In the genomic region with DNA sequence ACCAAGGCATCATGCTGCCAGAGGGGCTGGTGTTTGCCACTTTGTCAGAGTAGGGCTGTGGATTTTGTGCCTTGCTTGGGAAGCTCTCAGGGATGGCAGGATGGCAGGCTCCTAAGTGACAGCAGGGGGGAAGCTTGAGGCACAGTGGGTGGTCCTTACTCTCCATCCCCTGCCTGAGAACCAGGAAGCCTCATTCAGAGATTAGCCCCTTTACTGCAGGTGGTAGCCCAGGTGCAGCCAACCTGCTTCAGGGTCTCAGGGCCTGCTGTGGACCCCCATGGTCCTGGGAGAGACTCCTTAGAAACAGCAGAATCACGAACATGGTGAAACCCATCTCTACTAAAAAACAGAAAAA, we compare ENCODE assay signal across 10 cellular contexts. TPM values are rescaled to one million over a fixed set of nuclear protein-coding genes. Genes with fewer than 3 reads are reported as not detected.
DNase-seq lines count a peak whose midpoint lies in the region; ATAC-seq, FAIRE-seq and TF ChIP-seq lines count a peak whose summit lies in the region.
"Had no signal": no experiment of that assay in that cellular context is flagged by ENCODE, and none has a peak within 500 bp of the region (broad histone marks: within the 10 kb centered on the region; RNA-seq: fewer than 3 reads in every experiment).

No MANE protein-coding gene starts in this region.

- peak overlapping the region; percentile 28 for H3K27ac ChIP-seq in keratinocyte (ENCODE audit: control insufficient read depth, insufficient read depth, low read length)
- H3K27ac ChIP-seq in thoracic aorta, result peak overlapping the region; percentile 31 to 50

- no peak overlapping the region for H3K4me2 ChIP-seq in keratinocyte (ENCODE audit: control insufficient read depth, extremely low read depth, insufficient read depth, low read depth, low read length)

- peaks cover 42% of the 10 kb centered on the region for H3K4me1 Mint-ChIP-seq in activated T-cell treated with anti-CD3 and anti-CD28 coated beads, Interleukin-2, amount 50 U/mL, for 72 hours (ENCODE audit: low read depth)
- H3K4me1 Mint-ChIP-seq in activated T-helper 2 cell treated with anti-CD3 and anti-CD28 coated beads, Interferon-gamma antibody, Interleukin-2, Interleukin-4, amounts not matched to agents 10 μg/mL and 5 μg/mL and 100 μg/mL, durations not matched to agents 14 hours and 24 hours and 36 hours (ENCODE audit: low read depth), result peaks cover 36% of the 10 kb centered on the region

- H3K79me2 ChIP-seq in keratinocyte (ENCODE audit: control insufficient read depth, insufficient read depth, low read length), result peaks cover 35% of the 10 kb centered on the region

- intact Hi-C loops in activated T-helper 2 cell treated with anti-CD3 and anti-CD28 coated beads, Interferon-gamma antibody, Interleukin-2, Interleukin-4, amounts not matched to agents 10 μg/mL and 5 μg/mL and 100 μg/mL, durations not matched to agents 14 hours and 24 hours and 36 hours (cut with micrococcal nuclease), result no loop called here
- intact Hi-C loops in posterior vena cava (cut with DNase I), result no loop called here

- H3K4me3 Mint-ChIP-seq in activated T-cell treated with anti-CD3 and anti-CD28 coated beads, Interleukin-2, amount 50 U/mL, for 72 hours, result peak overlapping the region in 1 of 2 donors; percentile 19
- no peak overlapping the region for H3K4me3 Mint-ChIP-seq in activated T-helper 2 cell treated with anti-CD3 and anti-CD28 coated beads, Interferon-gamma antibody, Interleukin-2, Interleukin-4, amounts not matched to agents 10 μg/mL and 5 μg/mL and 100 μg/mL, durations not matched to agents 14 hours and 24 hours and 36 hours (ENCODE audit: low read depth)

- peak overlapping the region; percentile 91 for H3K27ac Mint-ChIP-seq in activated T-cell treated with anti-CD3 and anti-CD28 coated beads, Interleukin-2, amount 50 U/mL, for 72 hours
- H3K27ac Mint-ChIP-seq in activated T-helper 2 cell treated with anti-CD3 and anti-CD28 coated beads, Interferon-gamma antibody, Interleukin-2, Interleukin-4, amounts not matched to agents 10 μg/mL and 5 μg/mL and 100 μg/mL, durations not matched to agents 14 hours and 24 hours and 36 hours, result peak overlapping the region; percentile 91

- no peak overlapping the region for H3K4me3 ChIP-seq in keratinocyte (ENCODE audit: control insufficient read depth in 2 of 3, extremely low read depth in 1 of 3, insufficient read depth in 2 of 3, low read depth in 1 of 3, low read length in 3 of 3)
- no peak overlapping the region for H3K4me3 ChIP-seq in thoracic aorta

- peaks cover 2 to 8% of the 10 kb centered on the region in 2 donors for H3K36me3 Mint-ChIP-seq in activated T-cell treated with anti-CD3 and anti-CD28 coated beads, Interleukin-2, amount 50 U/mL, for 72 hours (ENCODE audit: insufficient read depth in 2 of 2)
- peaks cover 57% of the 10 kb centered on the region for H3K36me3 Mint-ChIP-seq in activated T-helper 2 cell treated with anti-CD3 and anti-CD28 coated beads, Interferon-gamma antibody, Interleukin-2, Interleukin-4, amounts not matched to agents 10 μg/mL and 5 μg/mL and 100 μg/mL, durations not matched to agents 14 hours and 24 hours and 36 hours (ENCODE audit: low read depth)

- H3K9me3 ChIP-seq in keratinocyte (ENCODE audit: control insufficient read depth, low read depth, low read length), result no peaks in the 10 kb centered on the region
- no peaks in the 10 kb centered on the region for H3K9me3 ChIP-seq in thoracic aorta

- no peak for TF ChIP-seq CTCF in keratinocyte (optimal IDR thresholded peaks at IDR 0.05 in 1 of 3, IDR thresholded peaks at IDR 0.05 in 1 of 3, conservative IDR thresholded peaks at IDR 0.05 in 1 of 3; ENCODE audit: extremely low read depth in 1 of 3, insufficient read depth in 2 of 3, low read length in 3 of 3)
- TF ChIP-seq CTCF in thoracic aorta (IDR thresholded peaks at IDR 0.05), result no peak

- H3K27me3 ChIP-seq in keratinocyte (ENCODE audit: control insufficient read depth, extremely low read depth, insufficient read depth, low read length) (no peaks in the 10 kb centered on the region), thoracic aorta (replicated peaks; ENCODE audit: insufficient read depth) (no peaks in the 10 kb centered on the region)

- H3K9me1 ChIP-seq in keratinocyte (ENCODE audit: control insufficient read depth, extremely low read depth, insufficient read depth, low read length), result peaks cover 3% of the 10 kb centered on the region

- peaks cover 11 to 17% of the 10 kb centered on the region in 2 experiments for H3K36me3 ChIP-seq in keratinocyte (ENCODE audit: control insufficient read depth in 2 of 2, extremely low read depth in 1 of 2, insufficient read depth in 2 of 2, low read length in 2 of 2)
- H3K36me3 ChIP-seq in thoracic aorta, result no peaks in the 10 kb centered on the region

- dilution Hi-C loops in keratinocyte (cut with MboI; ENCODE audit: extremely low pct_ligation_motif_present, low sequenced_read_pairs), result no loop called here

- no peaks in the 10 kb centered on the region for H3K27me3 Mint-ChIP-seq in activated T-cell treated with anti-CD3 and anti-CD28 coated beads, Interleukin-2, amount 50 U/mL, for 72 hours (ENCODE audit: low read depth)
- H3K27me3 Mint-ChIP-seq in activated T-helper 2 cell treated with anti-CD3 and anti-CD28 coated beads, Interferon-gamma antibody, Interleukin-2, Interleukin-4, amounts not matched to agents 10 μg/mL and 5 μg/mL and 100 μg/mL, durations not matched to agents 14 hours and 24 hours and 36 hours (ENCODE audit: low read depth), result no peaks in the 10 kb centered on the region

- ATAC-seq in activated T-cell treated with anti-CD3 and anti-CD28 coated beads, Interleukin-2, amount 50 U/mL, for 72 hours (replicated peaks in 1 of 2), result no peak
- no peak for ATAC-seq in thoracic aorta (ENCODE audit: insufficient number of reproducible peaks, low FRiP score, low read depth)

- no peaks in the 10 kb centered on the region for H3K9me3 Mint-ChIP-seq in activated T-cell treated with anti-CD3 and anti-CD28 coated beads, Interleukin-2, amount 50 U/mL, for 72 hours
- H3K9me3 Mint-ChIP-seq in activated T-helper 2 cell treated with anti-CD3 and anti-CD28 coated beads, Interferon-gamma antibody, Interleukin-2, Interleukin-4, amounts not matched to agents 10 μg/mL and 5 μg/mL and 100 μg/mL, durations not matched to agents 14 hours and 24 hours and 36 hours, result no peaks in the 10 kb centered on the region

- H2AFZ ChIP-seq in keratinocyte (ENCODE audit: control insufficient read depth, low read length), result no peak overlapping the region

- no peak overlapping the region for H3K9ac ChIP-seq in keratinocyte (ENCODE audit: control insufficient read depth, extremely low read depth, insufficient read depth, low read length)

- DNase-seq in activated T-cell treated with anti-CD3 and anti-CD28 coated beads, Interleukin-2, amount 50 U/mL, for 72 hours, result no peak
- no peak for DNase-seq in activated T-cell treated with anti-CD3 and anti-CD28 coated beads, Interleukin-2, amount 50 U/mL, for 1 hour
- DNase-seq in activated T-helper 2 cell treated with anti-CD3 and anti-CD28 coated beads, Interferon-gamma antibody, Interleukin-2, Interleukin-4, amounts not matched to agents 10 μg/mL and 5 μg/mL and 100 μg/mL, durations not matched to agents 14 hours and 24 hours and 36 hours (ENCODE audit: low spot score), result no peak
- no peak for DNase-seq in keratinocyte (ENCODE audit: low read depth, low spot score)
- no peak for DNase-seq in thoracic aorta (ENCODE audit: low spot score)
- DNase-seq in UCSD-AML1 (lab: John Stamatoyannopoulos, UW; ENCODE audit: unreplicated experiment), result no peak
- DNase-seq in posterior vena cava (ENCODE audit: low spot score), result no peak
- DNase-seq in GM12892 (ENCODE audit: insufficient read length), result no peak
- DNase-seq: C1 segment of cervical spinal cord had no signal

- H4K20me1 ChIP-seq in keratinocyte (ENCODE audit: control insufficient read depth, extremely low read depth, insufficient read depth, low read length), result no peaks in the 10 kb centered on the region

- FAIRE-seq in keratinocyte (lab: Jason Lieb, UNC) (no peak), GM12892 (lab: Jason Lieb, UNC) (no peak)
- FAIRE-seq: H54 had no signal

- no peak for TF ChIP-seq POLR2A in GM12892 (IDR thresholded peaks at IDR 0.05; ENCODE audit: low read depth, low read length)

- H3K4me1 ChIP-seq in keratinocyte (ENCODE audit: control insufficient read depth, extremely low read depth, insufficient read depth, low read length) (peaks cover 21% of the 10 kb centered on the region), thoracic aorta (ENCODE audit: control insufficient read depth in 1 of 2, low read depth in 2 of 2) (peaks cover 26 to 58% of the 10 kb centered on the region in 2 donors)

RNA-seq across cellular contexts. Expression of gene ST3GAL4, which starts 8.9 kb away (rescaled TPM):
- 10 to 100 TPM; 10.9 to 12.1 TPM for total RNA-seq in activated T-cell treated with anti-CD3 and anti-CD28 coated beads, Interleukin-2, amount 50 U/mL, for 72 hours
- 12.4 and 14.4 TPM in 2 replicates for total RNA-seq in activated T-helper 2 cell treated with anti-CD3 and anti-CD28 coated beads, Interferon-gamma antibody, Interleukin-2, Interleukin-4, amounts not matched to agents 10 μg/mL and 5 μg/mL and 100 μg/mL, durations not matched to agents 14 hours and 24 hours and 36 hours
- 23.2 to 38.9 TPM (median 24.6 TPM) in 3 replicates for polyA plus RNA-seq in keratinocyte
- polyA plus RNA-seq in keratinocyte (2011; ENCODE audit: low read depth), result 4.4 TPM
- polyA plus RNA-seq in keratinocyte (2011; cell fraction: cytosol; rRNA removed), result 28.3 and 29.2 TPM in 2 replicates
- 17.5 and 18.9 TPM in 2 replicates for polyA plus RNA-seq in keratinocyte (2011; cell fraction: nucleus; rRNA removed)
- polyA plus RNA-seq in keratinocyte (2012; ENCODE audit: low replicate concordance), result 11.6 and 27.8 TPM in 2 replicates
- 11.4 to 49.8 TPM (median 17.7 TPM) in 3 replicates for polyA minus RNA-seq in keratinocyte
- polyA minus RNA-seq in keratinocyte (2011; cell fraction: cytosol; rRNA and poly(A)+ RNA removed), result 13.0 TPM
- 5.6 and 9.4 TPM in 2 replicates for polyA minus RNA-seq in keratinocyte (2011; cell fraction: nucleus; rRNA and poly(A)+ RNA removed)
- total RNA-seq in thoracic aorta, result 10 to 100 TPM; 27.7 to 98.0 TPM
- total RNA-seq in posterior vena cava, result 10 to 100 TPM; 36.8 to 44.6 TPM
- 4.3 TPM for polyA plus RNA-seq in GM12892 (2012; ENCODE audit: missing spikeins)

RNA-seq across cellular contexts. Expression of gene DCPS, which starts 42.7 kb away (rescaled TPM):
- 10 to 100 TPM; 33.9 to 37.7 TPM for total RNA-seq in activated T-cell treated with anti-CD3 and anti-CD28 coated beads, Interleukin-2, amount 50 U/mL, for 72 hours
- 39.8 and 42.1 TPM in 2 replicates for total RNA-seq in activated T-helper 2 cell treated with anti-CD3 and anti-CD28 coated beads, Interferon-gamma antibody, Interleukin-2, Interleukin-4, amounts not matched to agents 10 μg/mL and 5 μg/mL and 100 μg/mL, durations not matched to agents 14 hours and 24 hours and 36 hours
- polyA plus RNA-seq in keratinocyte, result 21.9 to 50.1 TPM (median 31.3 TPM) in 3 replicates
- 7.5 TPM for polyA plus RNA-seq in keratinocyte (2011; ENCODE audit: low read depth)
- 30.3 and 36.2 TPM in 2 replicates for polyA plus RNA-seq in keratinocyte (2011; cell fraction: cytosol; rRNA removed)
- 19.7 and 23.6 TPM in 2 replicates for polyA plus RNA-seq in keratinocyte (2011; cell fraction: nucleus; rRNA removed)
- polyA plus RNA-seq in keratinocyte (2012; ENCODE audit: low replicate concordance), result 16.2 and 37.3 TPM in 2 replicates
- 17.2 to 41.4 TPM (median 22.7 TPM) in 3 replicates for polyA minus RNA-seq in keratinocyte
- polyA minus RNA-seq in keratinocyte (2011; cell fraction: cytosol; rRNA and poly(A)+ RNA removed), result 20.1 TPM
- 6.3 and 7.8 TPM in 2 replicates for polyA minus RNA-seq in keratinocyte (2011; cell fraction: nucleus; rRNA and poly(A)+ RNA removed)
- total RNA-seq in thoracic aorta (1 to 10 TPM; 8.4 to 9.7 TPM), posterior vena cava (10 to 100 TPM; 11.3 to 14.3 TPM)
- 41.4 TPM for polyA plus RNA-seq in GM12892 (2012; ENCODE audit: missing spikeins)
